ENCODE assay signal across 11 cellular contexts in genomic region chr7:124171068-124171467, GRCh38.
DNase-seq lines count a peak whose midpoint lies in the region; ATAC-seq and TF ChIP-seq lines count a peak whose summit lies in the region.
"Had no signal": no experiment of that assay in that cellular context is flagged by ENCODE, and none has a peak within 500 bp of the region (broad histone marks: within the 10 kb centered on the region; RNA-seq: fewer than 3 reads in every experiment).

No MANE protein-coding gene starts in this region.

- H3K4me1 Mint-ChIP-seq in progenitor cell of endocrine pancreas (ENCODE audit: low read depth), result peaks cover 4% of the 10 kb centered on the region

- no peak overlapping the region for H3K27ac Mint-ChIP-seq in progenitor cell of endocrine pancreas

- no peak overlapping the region for H3K4me3 Mint-ChIP-seq in progenitor cell of endocrine pancreas (ENCODE audit: low read depth)

- H3K27me3 Mint-ChIP-seq in progenitor cell of endocrine pancreas, result no peaks in the 10 kb centered on the region

- DNase-seq in NCI-H82 (lab: John Stamatoyannopoulos, UW) (peak; percentile 39), NCI-H82 treated with DMSO at 0.1 percent for 48 hours (lab: John Stamatoyannopoulos, UW; ENCODE audit: unreplicated experiment) (no peak), NCI-H526 treated with DMSO at 0.1 percent for 48 hours (lab: John Stamatoyannopoulos, UW) (peak; percentile 17), epithelial cell of esophagus (ENCODE audit: low read depth) (peak; percentile 59), progenitor cell of endocrine pancreas (ENCODE audit: low spot score, unreplicated experiment) (no peak), dermis blood vessel endothelial cell (no peak), GM19240 (ENCODE audit: insufficient read length, low spot score) (no peak)
- DNase-seq: SIG-M5, upper lobe of right lung had no signal

- H3K4me3 ChIP-seq in epithelial cell of esophagus (ENCODE audit: low read length), result no peak overlapping the region
- H3K4me3 ChIP-seq: BLaER1, upper lobe of right lung had no signal

- TF ChIP-seq CTCF in epithelial cell of esophagus (IDR thresholded peaks at IDR 0.05; ENCODE audit: insufficient read depth, low read depth, low read length, missing control alignments) (peak; percentile 69), progenitor cell of endocrine pancreas (IDR thresholded peaks at IDR 0.05; ENCODE audit: unreplicated experiment) (peak; percentile 51)

- peaks cover 10% of the 10 kb centered on the region for H3K9me3 Mint-ChIP-seq in progenitor cell of endocrine pancreas (ENCODE audit: low read depth)

- H3K36me3 Mint-ChIP-seq in progenitor cell of endocrine pancreas (ENCODE audit: insufficient read depth), result no peaks in the 10 kb centered on the region

- ATAC-seq in GM19455 (IDR thresholded peaks at IDR 0.05; ENCODE audit: unreplicated experiment), result no peak
- ATAC-seq: upper lobe of right lung had no signal

Comparison
In these comparisons a context has a peak if more than half of its experiments do, and no peak if none do; other contexts are left out.
1. DNase-seq: peak in NCI-H82 (single experiment), NCI-H526 treated with DMSO at 0.1 percent for 48 hours (single experiment) and epithelial cell of esophagus (single experiment); none in NCI-H82 treated with DMSO at 0.1 percent for 48 hours (single experiment), progenitor cell of endocrine pancreas (single experiment), dermis blood vessel endothelial cell (single experiment) and GM19240 (single experiment).